In genomic region chr4:27016551-27016950, GRCh38 we compare ENCODE assay signal across 16 cellular contexts.
"Had no signal": no experiment of that assay in that cellular context is flagged by ENCODE, and none has a peak within 500 bp of the region (broad histone marks: within the 10 kb centered on the region; RNA-seq: fewer than 3 reads in every experiment).

No MANE protein-coding gene starts in this region.

- DNase-seq: activated CD4-positive, alpha-beta T cell treated with anti-CD3 and anti-CD28 coated beads, Interleukin-2, amount 50 U/mL, for 1 hour; activated CD8-positive, alpha-beta memory T cell treated with anti-CD3 and anti-CD28 coated beads for 24 hours; activated naive CD4-positive, alpha-beta T cell treated with anti-CD3 and anti-CD28 coated beads for 36 hours; caudate nucleus; colonic mucosa; esophagus squamous epithelium; foreskin fibroblast; hypothalamus; left cardiac atrium; lower lobe of right lung; ovary; upper lobe of right lung had no signal

- H3K4me3 ChIP-seq: ascending aorta, colonic mucosa, esophagus squamous epithelium, lower lobe of right lung, ovary, upper lobe of right lung had no signal

- ATAC-seq: activated CD4-positive, CD25-positive, alpha-beta regulatory T cell treated with anti-CD3 and anti-CD28 coated beads, Interleukin-2, amount 50 U/mL, for 24 hours; left cardiac atrium; lower lobe of right lung; sciatic nerve; upper lobe of right lung had no signal

- H3K4me3 Mint-ChIP-seq: activated naive CD4-positive, alpha-beta T cell treated with anti-CD3 and anti-CD28 coated beads for 36 hours; stimulated activated naive CD8-positive, alpha-beta T cell treated with anti-CD3 and anti-CD28 coated beads, Interleukin-15, Interleukin-2, amounts not matched to agents 100 ng/mL and 50 ng/mL, for 24 hours had no signal

- H3K4me1 ChIP-seq: ascending aorta, colonic mucosa, lower lobe of right lung, upper lobe of right lung had no signal

- H3K27me3 ChIP-seq: ascending aorta, colonic mucosa, esophagus squamous epithelium, ovary, upper lobe of right lung had no signal

- H3K9me3 Mint-ChIP-seq: stimulated activated naive CD8-positive, alpha-beta T cell treated with anti-CD3 and anti-CD28 coated beads, Interleukin-15, Interleukin-2, amounts not matched to agents 100 ng/mL and 50 ng/mL, for 24 hours had no signal

- H3K9me3 ChIP-seq: ascending aorta, colonic mucosa, esophagus squamous epithelium, lower lobe of right lung, ovary, upper lobe of right lung had no signal

- H3K27ac ChIP-seq: ascending aorta, colonic mucosa, esophagus squamous epithelium, lower lobe of right lung, ovary, upper lobe of right lung had no signal

- H3K36me3 ChIP-seq: colonic mucosa, ovary had no signal

- H3K27me3 Mint-ChIP-seq: stimulated activated naive CD8-positive, alpha-beta T cell treated with anti-CD3 and anti-CD28 coated beads, Interleukin-15, Interleukin-2, amounts not matched to agents 100 ng/mL and 50 ng/mL, for 24 hours had no signal

- H3K27ac Mint-ChIP-seq: activated naive CD4-positive, alpha-beta T cell treated with anti-CD3 and anti-CD28 coated beads for 36 hours; stimulated activated naive CD8-positive, alpha-beta T cell treated with anti-CD3 and anti-CD28 coated beads, Interleukin-15, Interleukin-2, amounts not matched to agents 100 ng/mL and 50 ng/mL, for 24 hours had no signal
